In the genomic region with DNA sequence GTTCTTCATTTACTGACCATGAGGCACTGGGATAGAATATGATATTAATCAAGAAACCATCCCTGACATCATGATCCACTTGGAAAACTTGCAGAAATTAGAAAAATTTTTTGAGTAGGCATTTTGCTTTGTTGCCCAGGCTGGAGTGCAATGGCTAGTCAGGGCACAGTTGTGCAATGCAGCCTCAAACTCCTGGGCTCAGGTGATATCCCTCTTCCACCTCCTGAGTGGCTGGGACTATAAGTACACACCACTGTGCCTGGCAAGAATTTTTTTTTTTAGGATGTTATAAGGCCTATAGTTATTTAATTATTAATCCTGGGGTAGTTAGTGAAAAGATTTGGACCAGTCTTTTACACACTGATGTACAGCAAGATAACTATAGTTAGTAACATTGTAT, we compare ENCODE assay signal across 3 cellular contexts.
"Had no signal": no experiment of that assay in that cellular context is flagged by ENCODE, and none has a peak within 500 bp of the region (broad histone marks: within the 10 kb centered on the region; RNA-seq: fewer than 3 reads in every experiment).

No MANE protein-coding gene starts in this region.

- H3K4me3 ChIP-seq: GM12878 had no signal

- DNase-seq: GDM1, GF-D8 had no signal

- ATAC-seq: GM12878 had no signal
